ENCODE assay signal across 11 cellular contexts in genomic region chr18:58996131-58996632, GRCh38.
DNase-seq lines count a peak whose midpoint lies in the region; ATAC-seq and TF ChIP-seq lines count a peak whose summit lies in the region.
"Had no signal": no experiment of that assay in that cellular context is flagged by ENCODE, and none has a peak within 500 bp of the region (broad histone marks: within the 10 kb centered on the region; RNA-seq: fewer than 3 reads in every experiment).

No MANE protein-coding gene starts in this region.

- no peak overlapping the region for H3K27ac ChIP-seq in PC-3 (ENCODE audit: low read length)

- intact Hi-C loops in PC-3 (cut with micrococcal nuclease) (no loop called here), Calu3 (cut with micrococcal nuclease; ENCODE audit: unreplicated experiment) (loop anchor here (10.0 kb wide), 1 partner anchor 211 kb away; no protein-coding TSS in a partner anchor)

- no peaks in the 10 kb centered on the region for H3K9me3 ChIP-seq in PC-3 (ENCODE audit: low read length)

- H4K20me1 ChIP-seq in PC-3 (ENCODE audit: low read length), result no peaks in the 10 kb centered on the region

- no peak overlapping the region for H3K4me3 ChIP-seq in PC-3 (ENCODE audit: low read length)
- no peak overlapping the region for H3K4me3 ChIP-seq in fibroblast of mammary gland (ENCODE audit: control insufficient read depth, low read depth, low read length)

- H3K4me2 ChIP-seq in PC-3 (ENCODE audit: low read length), result no peak overlapping the region

- peaks cover 54% of the 10 kb centered on the region for H3K4me1 Mint-ChIP-seq in Calu3 (ENCODE audit: low read depth, unreplicated experiment)
- H3K4me1 Mint-ChIP-seq: activated naive CD4-positive, alpha-beta T cell treated with anti-CD3 and anti-CD28 coated beads, Interleukin-2, amount 10 ng/mL, durations not matched to agents 7 days and 5 days had no signal

- ATAC-seq in PC-3, result no peak
- ATAC-seq in GM21390 (IDR thresholded peaks at IDR 0.05; ENCODE audit: unreplicated experiment), result no peak

- POLR2A ChIA-PET in PC-3 (lab: Charles Lee; ENCODE audit: unreplicated experiment), result no interaction called here

- TF ChIP-seq CTCF in PC-3 (conservative IDR thresholded peaks at IDR 0.05; ENCODE audit: low read depth, low read length), result no peak
- TF ChIP-seq CTCF in fibroblast of mammary gland (conservative IDR thresholded peaks at IDR 0.05; ENCODE audit: control insufficient read depth, insufficient read depth, low read depth, low read length), result no peak
- no peak for TF ChIP-seq CTCF in Calu3 (IDR thresholded peaks at IDR 0.05; ENCODE audit: unreplicated experiment)

- H3K27me3 ChIP-seq in PC-3 (ENCODE audit: low read length), result no peaks in the 10 kb centered on the region

- H3K4me1 ChIP-seq in PC-3 (ENCODE audit: insufficient read depth, low read length), result peaks cover 51% of the 10 kb centered on the region

- H3K9ac ChIP-seq in PC-3 (ENCODE audit: low read length), result no peak overlapping the region

- BruUV-seq in PC-3 (replicated peaks; lab: Mats Ljungman, UMichigan) (no TSS peak), Calu3 (replicated peaks; lab: Mats Ljungman, UMichigan) (no TSS peak)

- H3K27me3 Mint-ChIP-seq in Calu3 (ENCODE audit: unreplicated experiment), result no peaks in the 10 kb centered on the region

- DNase-seq in GM04504 (ENCODE audit: low read depth), result peak; percentile 80
- DNase-seq in PC-3, result peak; percentile 43
- DNase-seq in fibroblast of mammary gland (ENCODE audit: low read depth), result peak; percentile 94
- peak; percentile 94 for DNase-seq in pulmonary artery endothelial cell (ENCODE audit: low read depth, low spot score)
- DNase-seq in stimulated activated CD4-positive, alpha-beta T cell treated with anti-CD3 and anti-CD28 coated beads, Interleukin-4, amount 100 ng/mL, for 24 hours, result no peak
- DNase-seq in Calu3, result no peak
- DNase-seq in activated gamma-delta T cell treated with Interleukin-2 at 50 U/mL for 16 hours, result no peak
- DNase-seq: activated naive CD4-positive, alpha-beta T cell treated with anti-CD3 and anti-CD28 coated beads, Interleukin-2, amount 10 ng/mL, durations not matched to agents 7 days and 5 days; erythroblast had no signal

- CTCF ChIA-PET in PC-3 (lab: Charles Lee), result no interaction called here
- CTCF ChIA-PET in Calu3 (lab: Charles Lee), result no interaction called here

- H3K36me3 ChIP-seq in PC-3 (ENCODE audit: low read depth, low read length), result no peaks in the 10 kb centered on the region

- peaks cover 8% of the 10 kb centered on the region for H3F3A ChIP-seq in PC-3 (ENCODE audit: low read length, unreplicated experiment)

- no peaks in the 10 kb centered on the region for H3K9me2 ChIP-seq in PC-3 (replicated peaks; ENCODE audit: low read length)

- no peak overlapping the region for H3K4me3 Mint-ChIP-seq in Calu3 (ENCODE audit: low read depth, unreplicated experiment)
- H3K4me3 Mint-ChIP-seq: activated naive CD4-positive, alpha-beta T cell treated with anti-CD3 and anti-CD28 coated beads, Interleukin-2, amount 10 ng/mL, durations not matched to agents 7 days and 5 days; mesothelial cell of epicardium had no signal

- H3K27ac Mint-ChIP-seq in Calu3 (ENCODE audit: unreplicated experiment), result no peak overlapping the region
- H3K27ac Mint-ChIP-seq: activated naive CD4-positive, alpha-beta T cell treated with anti-CD3 and anti-CD28 coated beads, Interleukin-2, amount 10 ng/mL, durations not matched to agents 7 days and 5 days; mesothelial cell of epicardium had no signal

- H2AFZ ChIP-seq in PC-3 (ENCODE audit: low read length), result no peak overlapping the region

- H3K9me3 Mint-ChIP-seq in Calu3 (ENCODE audit: low read depth, unreplicated experiment), result peaks cover 11% of the 10 kb centered on the region
- H3K9me3 Mint-ChIP-seq: activated naive CD4-positive, alpha-beta T cell treated with anti-CD3 and anti-CD28 coated beads, Interleukin-2, amount 10 ng/mL, durations not matched to agents 7 days and 5 days; mesothelial cell of epicardium had no signal

- H3K36me3 Mint-ChIP-seq in Calu3 (ENCODE audit: insufficient read depth, unreplicated experiment), result peaks cover 14% of the 10 kb centered on the region
- H3K36me3 Mint-ChIP-seq: activated naive CD4-positive, alpha-beta T cell treated with anti-CD3 and anti-CD28 coated beads, Interleukin-2, amount 10 ng/mL, durations not matched to agents 7 days and 5 days; mesothelial cell of epicardium had no signal

- H3K79me2 ChIP-seq in PC-3 (ENCODE audit: low read length), result no peaks in the 10 kb centered on the region

Comparison
In these comparisons a context has a peak if more than half of its experiments do, and no peak if none do; other contexts are left out.
1. DNase-seq: peak in GM04504 (single experiment), PC-3 (single experiment), fibroblast of mammary gland (single experiment) and pulmonary artery endothelial cell (single experiment); none in stimulated activated CD4-positive, alpha-beta T cell treated with anti-CD3 and anti-CD28 coated beads, Interleukin-4, amount 100 ng/mL, for 24 hours (single experiment), Calu3 (single experiment) and activated gamma-delta T cell treated with Interleukin-2 at 50 U/mL for 16 hours (single experiment).